In genomic region chr7:156606135-156606534, GRCh38 we compare ENCODE assay signal across 8 cellular contexts.
"Had no signal": no experiment of that assay in that cellular context is flagged by ENCODE, and none has a peak within 500 bp of the region (broad histone marks: within the 10 kb centered on the region; RNA-seq: fewer than 3 reads in every experiment).

No MANE protein-coding gene starts in this region.

- FAIRE-seq: G401.6, GM12878, GM12891, GM12892, GM18507, GM19239 had no signal

- ATAC-seq: GM12878 had no signal

- H3K4me3 ChIP-seq: GM12878 had no signal

- DNase-seq: GDM1, GF-D8 had no signal
